24 cellular contexts compared by ENCODE assay signal in genomic region chr4:117474987-117475386, GRCh38.
"Had no signal": no experiment of that assay in that cellular context is flagged by ENCODE, and none has a peak within 500 bp of the region (broad histone marks: within the 10 kb centered on the region; RNA-seq: fewer than 3 reads in every experiment).

No MANE protein-coding gene starts in this region.

- H3K27ac ChIP-seq: cardiac muscle cell, KMS-11, SK-N-MC, VCaP had no signal

- H3K4me3 ChIP-seq: cardiac muscle cell, SK-N-MC had no signal

- H3K27me3 ChIP-seq: cardiac muscle cell had no signal

- H3K27ac Mint-ChIP-seq: activated CD4-positive, alpha-beta memory T cell treated with anti-CD3 and anti-CD28 coated beads, Interleukin-2, amount 10 ng/mL, durations not matched to agents 7 days and 5 days; activated CD4-positive, alpha-beta T cell treated with anti-CD3 and anti-CD28 coated beads for 36 hours; activated naive CD4-positive, alpha-beta T cell treated with anti-CD3 and anti-CD28 coated beads for 36 hours; activated naive CD8-positive, alpha-beta T cell; activated T-helper 17 cell treated with anti-CD3 and anti-CD28 coated beads, Interleukin-2, amount 50 U/mL, for 72 hours had no signal

- H3K27me3 Mint-ChIP-seq: activated CD4-positive, alpha-beta memory T cell treated with anti-CD3 and anti-CD28 coated beads, Interleukin-2, amount 10 ng/mL, durations not matched to agents 7 days and 5 days; activated CD4-positive, alpha-beta T cell treated with anti-CD3 and anti-CD28 coated beads for 36 hours; activated naive CD8-positive, alpha-beta T cell; activated T-helper 17 cell treated with anti-CD3 and anti-CD28 coated beads, Interleukin-2, amount 50 U/mL, for 72 hours; brain had no signal

- H3K9me3 Mint-ChIP-seq: activated CD4-positive, alpha-beta memory T cell treated with anti-CD3 and anti-CD28 coated beads, Interleukin-2, amount 10 ng/mL, durations not matched to agents 7 days and 5 days had no signal

- ATAC-seq: activated CD4-positive, alpha-beta T cell treated with anti-CD3 and anti-CD28 coated beads for 36 hours; activated T-helper 17 cell treated with anti-CD3 and anti-CD28 coated beads, Interleukin-2, amount 50 U/mL, for 72 hours had no signal

- H3K36me3 Mint-ChIP-seq: activated naive CD8-positive, alpha-beta T cell; brain had no signal

- DNase-seq: activated CD4-positive, alpha-beta memory T cell treated with anti-CD3 and anti-CD28 coated beads, Interleukin-2, amount 10 ng/mL, durations not matched to agents 7 days and 5 days; activated CD4-positive, alpha-beta T cell treated with anti-CD3 and anti-CD28 coated beads for 36 hours; activated CD4-positive, alpha-beta T cell treated with anti-CD3 and anti-CD28 coated beads, Interleukin-2, amount 50 U/mL, for 1 hour; activated gamma-delta T cell; activated naive CD4-positive, alpha-beta T cell treated with anti-CD3 and anti-CD28 coated beads for 36 hours; activated T-cell treated with anti-CD3 and anti-CD28 coated beads for 4 hours; activated T-cell treated with anti-CD3 and anti-CD28 coated beads, Interleukin-2, amount 50 U/mL, for 48 hours; amygdala; MM.1S; NCI-H1105; NCI-H1436; NCI-H1694 treated with DMSO at 0.1 percent for 48 hours; NCI-H2081; NCI-H446; NCI-H524; SIG-M5; T-helper 1 cell had no signal

- H3K9ac ChIP-seq: KMS-11 had no signal

- H3K4me3 Mint-ChIP-seq: activated CD4-positive, alpha-beta memory T cell treated with anti-CD3 and anti-CD28 coated beads, Interleukin-2, amount 10 ng/mL, durations not matched to agents 7 days and 5 days; activated CD4-positive, alpha-beta T cell treated with anti-CD3 and anti-CD28 coated beads for 36 hours; activated naive CD4-positive, alpha-beta T cell treated with anti-CD3 and anti-CD28 coated beads for 36 hours; activated naive CD8-positive, alpha-beta T cell; activated T-helper 17 cell treated with anti-CD3 and anti-CD28 coated beads, Interleukin-2, amount 50 U/mL, for 72 hours; brain had no signal

- H3K36me3 ChIP-seq: cardiac muscle cell had no signal

- H3K4me2 ChIP-seq: KMS-11 had no signal
